ENCODE assay signal across 8 cellular contexts in genomic region chr7:34320926-34321609, GRCh38.
A peak's percentile ranks its signal among the peaks of the same experiment; 100 is the strongest.
DNase-seq lines count a peak whose midpoint lies in the region; ATAC-seq and TF ChIP-seq lines count a peak whose summit lies in the region.

No MANE protein-coding gene starts in this region.

- H3K4me3 ChIP-seq in BJ (ENCODE audit: low read depth, low read length) = 0 out of 2 replicates have a peak overlapping the region, but pooled peaks have one; percentile 1

- CTCF ChIA-PET in BJ (lab: Yijun Ruan, JAX) = interaction anchor here (0.6 to 2.5 kb wide), 38 partner anchors 9 to 893 kb away, joined by 3 to 17 read pairs (median 4); no protein-coding TSS in a partner anchor

- H3K36me3 ChIP-seq in BJ (ENCODE audit: control insufficient read depth, insufficient read depth, low read length) = no peaks in the 10 kb centered on the region

- POLR2A ChIA-PET in BJ (lab: Charles Lee) = interaction anchor here (0.7 kb wide), 1 partner anchor 709 kb away, joined by 3 read pairs; no protein-coding TSS in a partner anchor

- no peak overlapping the region for H3K27ac ChIP-seq in caudate nucleus (ENCODE audit: low read depth, low read length)

- TF ChIP-seq CTCF in BJ (IDR thresholded peaks at IDR 0.05; ENCODE audit: insufficient read depth, low read depth, low read length) = peak; percentile 92

- no peaks in the 10 kb centered on the region for H3K27me3 ChIP-seq in BJ (ENCODE audit: control insufficient read depth, insufficient read depth, low read length)

- DNase-seq in BJ (ENCODE audit: low read depth) (peak; percentile 35), NCI-H2081 treated with DMSO at 0.1 percent for 48 hours (lab: John Stamatoyannopoulos, UW) (peak; percentile 44), UCSD-AML1 (lab: John Stamatoyannopoulos, UW; ENCODE audit: unreplicated experiment) (peak; percentile 11), caudate nucleus (lab: John Stamatoyannopoulos, UW) (peak in 48 of 61 donors; percentile 0 to 76 (median 20)), iris pigment epithelial cell (ENCODE audit: low read depth) (peak; percentile 65)
- DNase-seq in stimulated activated CD4-positive, alpha-beta T cell treated with anti-CD3 and anti-CD28 coated beads, Interleukin-2, amount 100 ng/mL, for 4 hours (ENCODE audit: low read depth) = peak; percentile 11

- peak; percentile 91 for ATAC-seq in GM19023 (IDR thresholded peaks at IDR 0.05; ENCODE audit: unreplicated experiment)
- ATAC-seq in HG03097 (IDR thresholded peaks at IDR 0.05; ENCODE audit: low FRiP score, unreplicated experiment) = peak; percentile 96

Comparison
In these comparisons a context has a peak if more than half of its experiments do, and no peak if none do; other contexts are left out.
1. DNase-seq: peak in every context shown above with its lines; median percentile 65 in iris pigment epithelial cell; 44 in NCI-H2081 treated with DMSO at 0.1 percent for 48 hours; 35 in BJ; 20 in caudate nucleus; 11 in UCSD-AML1; 11 in stimulated activated CD4-positive, alpha-beta T cell treated with anti-CD3 and anti-CD28 coated beads, Interleukin-2, amount 100 ng/mL, for 4 hours.